Comparison of ENCODE assay signal across 26 cellular contexts in the genomic region with DNA sequence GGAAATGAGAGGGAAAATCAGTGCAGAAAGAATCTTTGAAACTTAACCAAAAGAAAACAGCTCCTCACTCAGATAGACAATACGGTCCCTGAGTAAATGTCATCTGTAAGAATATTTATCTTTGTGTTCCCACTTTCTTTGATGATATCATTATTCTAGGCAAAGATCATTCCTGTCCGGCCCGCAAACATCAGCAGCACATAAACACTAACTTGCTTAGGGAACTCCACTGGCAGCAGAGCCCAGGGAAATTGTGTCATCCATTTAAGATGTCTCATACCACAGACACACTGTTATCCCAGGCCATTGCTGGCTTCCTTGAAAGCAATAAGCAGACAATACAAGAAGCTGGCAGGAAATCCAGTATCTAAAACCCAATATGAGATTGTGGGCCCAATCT. TPM values are rescaled to one million over a fixed set of nuclear protein-coding genes. Genes with fewer than 3 reads are reported as not detected.
DNase-seq lines count a peak whose midpoint lies in the region; ATAC-seq and TF ChIP-seq lines count a peak whose summit lies in the region.
"Had no signal": no experiment of that assay in that cellular context is flagged by ENCODE, and none has a peak within 500 bp of the region (broad histone marks: within the 10 kb centered on the region; RNA-seq: fewer than 3 reads in every experiment).

No MANE protein-coding gene starts in this region.

- no peak overlapping the region for H3K4me3 ChIP-seq in fibroblast of villous mesenchyme (ENCODE audit: low read depth, low read length)
- no peak overlapping the region for H3K4me3 ChIP-seq in psoas muscle
- H3K4me3 ChIP-seq: heart left ventricle, PC-9, spleen, thyroid gland had no signal

- no peak overlapping the region for H3K27ac ChIP-seq in psoas muscle
- H3K27ac ChIP-seq: heart left ventricle, KMS-11, PC-9, spleen, thyroid gland had no signal

- no peak for ATAC-seq in psoas muscle
- ATAC-seq in HG03139 (IDR thresholded peaks at IDR 0.05; ENCODE audit: unreplicated experiment): no peak
- no peak for ATAC-seq in effector memory CD8-positive, alpha-beta T cell (replicated peaks)
- ATAC-seq: activated T-helper 17 cell treated with anti-CD3 and anti-CD28 coated beads, Interleukin-2, amount 50 U/mL, for 72 hours; heart left ventricle; left colon; stimulated activated naive CD8-positive, alpha-beta T cell treated with anti-CD3 and anti-CD28 coated beads, Interleukin-15, Interleukin-2, amounts not matched to agents 100 U/mL and 50 U/mL, for 24 hours had no signal

- no peaks in the 10 kb centered on the region for H3K27me3 ChIP-seq in psoas muscle (ENCODE audit: insufficient read depth in 3 of 3, low read length in 2 of 3)
- H3K27me3 ChIP-seq: heart left ventricle, spleen, thyroid gland had no signal

- peaks cover 14% of the 10 kb centered on the region for H3K4me1 Mint-ChIP-seq in HFFc6 (ENCODE audit: low read depth)
- H3K4me1 Mint-ChIP-seq in effector memory CD8-positive, alpha-beta T cell (ENCODE audit: low read depth in 2 of 2): no peaks in the 10 kb centered on the region
- H3K4me1 Mint-ChIP-seq: activated T-helper 17 cell treated with anti-CD3 and anti-CD28 coated beads, Interleukin-2, amount 50 U/mL, for 72 hours; memory B cell had no signal

- no peaks in the 10 kb centered on the region for H3K4me1 ChIP-seq in psoas muscle
- H3K4me1 ChIP-seq: heart left ventricle, spleen had no signal

- WGBS in psoas muscle, 3 donors: 61 to 76% (median 72%) methylated on average over 3 of the region's 3 CpGs

- 0 out of 2 replicates have a peak, but pooled peaks cover 5% of the 10 kb centered on the region for H3K9me3 Mint-ChIP-seq in HFFc6
- no peaks in the 10 kb centered on the region for H3K9me3 Mint-ChIP-seq in effector memory CD8-positive, alpha-beta T cell
- H3K9me3 Mint-ChIP-seq: activated T-helper 17 cell treated with anti-CD3 and anti-CD28 coated beads, Interleukin-2, amount 50 U/mL, for 72 hours; memory B cell had no signal

- intact Hi-C loops in psoas muscle (cut with DNase I): no loop called here

- no peak overlapping the region for H3K4me3 Mint-ChIP-seq in HFFc6
- H3K4me3 Mint-ChIP-seq in effector memory CD8-positive, alpha-beta T cell: no peak overlapping the region
- H3K4me3 Mint-ChIP-seq: activated naive CD8-positive, alpha-beta T cell; activated T-helper 17 cell treated with anti-CD3 and anti-CD28 coated beads, Interleukin-2, amount 50 U/mL, for 72 hours; memory B cell had no signal

- no peaks in the 10 kb centered on the region for H3K36me3 Mint-ChIP-seq in HFFc6 (ENCODE audit: low read depth)
- no peaks in the 10 kb centered on the region for H3K36me3 Mint-ChIP-seq in effector memory CD8-positive, alpha-beta T cell (ENCODE audit: insufficient read depth)
- H3K36me3 Mint-ChIP-seq: activated naive CD8-positive, alpha-beta T cell; memory B cell had no signal

- H3K27ac Mint-ChIP-seq in HFFc6: no peak overlapping the region
- no peak overlapping the region for H3K27ac Mint-ChIP-seq in effector memory CD8-positive, alpha-beta T cell
- H3K27ac Mint-ChIP-seq: activated naive CD8-positive, alpha-beta T cell; activated T-helper 17 cell treated with anti-CD3 and anti-CD28 coated beads, Interleukin-2, amount 50 U/mL, for 72 hours; memory B cell had no signal

- no peaks in the 10 kb centered on the region for H3K36me3 ChIP-seq in psoas muscle (ENCODE audit: insufficient read depth in 1 of 2, low read depth in 1 of 2)
- H3K36me3 ChIP-seq: heart left ventricle, spleen, thyroid gland had no signal

- TF ChIP-seq CTCF in HFFc6 (IDR thresholded peaks at IDR 0.05) (no peak), fibroblast of villous mesenchyme (IDR thresholded peaks at IDR 0.05; ENCODE audit: insufficient read depth, low read depth, low read length) (no peak), psoas muscle (IDR thresholded peaks at IDR 0.05) (no peak)

- no peaks in the 10 kb centered on the region for H3K9me3 ChIP-seq in psoas muscle
- H3K9me3 ChIP-seq: heart left ventricle, spleen, thyroid gland had no signal

- peaks cover 8% of the 10 kb centered on the region; the same call in 1 of the 2 replicates for H3K27me3 Mint-ChIP-seq in HFFc6 (ENCODE audit: insufficient read depth)
- no peaks in the 10 kb centered on the region for H3K27me3 Mint-ChIP-seq in effector memory CD8-positive, alpha-beta T cell
- H3K27me3 Mint-ChIP-seq: activated naive CD8-positive, alpha-beta T cell; activated T-helper 17 cell treated with anti-CD3 and anti-CD28 coated beads, Interleukin-2, amount 50 U/mL, for 72 hours; memory B cell had no signal

- peak; percentile 39 for DNase-seq in AG08396 (ENCODE audit: low spot score)
- peak; percentile 65 for DNase-seq in HFFc6
- peak; percentile 46 for DNase-seq in amniotic epithelial cell (ENCODE audit: low read depth)
- DNase-seq in fibroblast of villous mesenchyme (ENCODE audit: low read depth): peak; percentile 25
- DNase-seq in psoas muscle: no peak
- DNase-seq in T-helper 1 cell: no peak
- no peak for DNase-seq in effector memory CD8-positive, alpha-beta T cell
- DNase-seq: activated CD8-positive, alpha-beta memory T cell treated with anti-CD3 and anti-CD28 coated beads, Interleukin-2, amount 50 U/mL, for 4 hours; C1 segment of cervical spinal cord; effector memory CD4-positive, alpha-beta T cell; HCEC 1CT; heart left ventricle; left colon; NCI-H1930; nucleus accumbens; PC-9; SIG-M5; spleen; stimulated activated CD4-positive, alpha-beta T cell treated with anti-CD3 and anti-CD28 coated beads, Interleukin-4, amount 100 ng/mL, for 24 hours; stimulated activated naive CD8-positive, alpha-beta T cell treated with anti-CD3 and anti-CD28 coated beads, Interleukin-15, Interleukin-2, amounts not matched to agents 100 U/mL and 50 U/mL, for 24 hours; thyroid gland had no signal

RNA-seq across cellular contexts. Expression of a gene that starts 20.1 kb away (rescaled TPM):
- total RNA-seq in HFFc6 (2021; fragmentation: NEBNext Ultra II Directional; extraction: Animal tissue kit (Norgen Biotek cat#: 25700)): not detected
- total RNA-seq in fibroblast of villous mesenchyme (0.32 TPM in 1 of 2 replicates, not detected in the other), psoas muscle (under 1 TPM in 3 of 4 donors, not detected in 1; 0.29 to 0.59 (median 0.41) TPM)
- under 1 TPM; 0.01 to 0.10 (median 0.09) TPM for polyA plus RNA-seq in psoas muscle

Comparison
In these comparisons a context has a peak if more than half of its experiments do, and no peak if none do; other contexts are left out.
1. DNase-seq: peak in AG08396 (single experiment), HFFc6 (single experiment), amniotic epithelial cell (single experiment) and fibroblast of villous mesenchyme (single experiment); none in psoas muscle (0 of 2), T-helper 1 cell (0 of 5) and effector memory CD8-positive, alpha-beta T cell (0 of 3).